ENCODE assay signal across 8 cellular contexts in genomic region chr12:56332512-56333196, GRCh38.
DNase-seq lines count a peak whose midpoint lies in the region; ATAC-seq, FAIRE-seq and TF ChIP-seq lines count a peak whose summit lies in the region.

No MANE protein-coding gene starts in this region.

- H3K4me3 ChIP-seq in HUES48 (ENCODE audit: low read depth, low read length): peak overlapping the region; percentile 94
- H3K4me3 ChIP-seq in cardiac fibroblast (replicated peaks in 1 of 2; ENCODE audit: low read depth in 2 of 2, low read length in 2 of 2): peak overlapping the region; percentile 54 to 63
- peak overlapping the region; percentile 62 to 94 for H3K4me3 ChIP-seq in muscle layer of duodenum (ENCODE audit: low read depth in 1 of 2, low read length in 2 of 2)

- no peak for FAIRE-seq in urothelium cell line (lab: Jason Lieb, UNC)

- ATAC-seq in HG03280 (IDR thresholded peaks at IDR 0.05; ENCODE audit: unreplicated experiment): no peak

- H3K27ac ChIP-seq in 22Rv1 (peak overlapping the region; percentile 86), HUES48 (ENCODE audit: low read depth, low read length) (peak overlapping the region; percentile 93), muscle layer of duodenum (ENCODE audit: low read length) (peak overlapping the region; percentile 100)

- DNase-seq in cardiac fibroblast (ENCODE audit: low read depth in 2 of 2) (no peak), NCI-H510A (lab: John Stamatoyannopoulos, UW) (no peak), urothelium cell line (ENCODE audit: low spot score) (no peak)
- no peak for DNase-seq in activated CD4-positive, alpha-beta T cell treated with anti-CD3 and anti-CD28 coated beads, Interleukin-2, amount 50 U/mL, for 4 hours

- H3K4me1 ChIP-seq in HUES48 (ENCODE audit: control insufficient read depth, insufficient read depth, low read length): peaks cover 15% of the 10 kb centered on the region
- H3K4me1 ChIP-seq in muscle layer of duodenum (ENCODE audit: control insufficient read depth in 1 of 2, insufficient read depth in 2 of 2, low read length in 2 of 2): peaks cover 0 to 12% of the 10 kb centered on the region in 2 donors

- TF ChIP-seq CTCF in 22Rv1 (IDR thresholded peaks at IDR 0.05) (no peak), cardiac fibroblast (IDR thresholded peaks at IDR 0.05; ENCODE audit: low read depth, low read length) (no peak)

- H3K27me3 ChIP-seq in HUES48 (ENCODE audit: control insufficient read depth, insufficient read depth, low read length) (no peaks in the 10 kb centered on the region), muscle layer of duodenum (ENCODE audit: low read depth, low read length) (no peaks in the 10 kb centered on the region)

- H3K36me3 ChIP-seq in HUES48 (ENCODE audit: control insufficient read depth, insufficient read depth, low read length): 0 out of 2 replicates have a peak, but pooled peaks cover 6% of the 10 kb centered on the region
- H3K36me3 ChIP-seq in muscle layer of duodenum (ENCODE audit: control insufficient read depth in 1 of 2, insufficient read depth in 2 of 2, low read length in 2 of 2): peaks cover 5 to 9% of the 10 kb centered on the region in 2 donors

- no peak overlapping the region for H3K9ac ChIP-seq in HUES48 (ENCODE audit: low read depth, low read length)

- H3K9me3 ChIP-seq in HUES48 (ENCODE audit: control insufficient read depth, insufficient read depth, low read length) (no peaks in the 10 kb centered on the region), muscle layer of duodenum (ENCODE audit: control insufficient read depth in 1 of 2, low read length in 2 of 2) (no peaks in the 10 kb centered on the region)
